Comparison of ENCODE assay signal across 1 cellular context in the genomic region with DNA sequence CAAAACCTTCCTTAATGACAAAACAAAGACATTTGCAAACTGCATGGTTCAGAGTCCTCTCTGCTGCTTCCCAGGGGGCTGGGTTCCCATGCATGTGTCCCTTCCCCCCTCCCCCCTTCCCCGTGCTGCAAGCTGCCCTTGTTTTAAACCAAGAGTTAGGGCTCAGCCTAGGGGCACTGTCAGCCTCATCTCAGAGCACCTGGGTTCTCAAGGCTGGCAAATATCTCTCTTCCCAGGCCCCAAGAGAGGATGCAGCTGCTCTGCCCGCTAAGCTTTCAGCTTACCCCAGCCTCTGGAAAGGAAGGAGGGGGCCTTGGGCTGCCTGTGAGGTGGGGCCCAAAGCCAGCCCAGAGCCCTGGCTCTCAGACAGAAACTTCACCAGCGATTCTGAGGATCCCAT.
TF ChIP-seq lines count a peak whose summit lies in the region.

No MANE protein-coding gene starts in this region.

TF ChIP-seq in IMR-90, 13 proteins besides CTCF, POLR2A, EP300 and RAD21 (continued from another document):
- no peak for TF ChIP-seq BHLHE40 (IDR thresholded peaks at IDR 0.05; ENCODE audit: low read depth, low read length)
- TF ChIP-seq RCOR1 (IDR thresholded peaks at IDR 0.05; ENCODE audit: insufficient replicate concordance, low read length), result no peak
- no peak for TF ChIP-seq FOS (IDR thresholded peaks at IDR 0.05; ENCODE audit: low read depth, low read length)
